Comparison of ENCODE assay signal across 15 cellular contexts in the genomic region with DNA sequence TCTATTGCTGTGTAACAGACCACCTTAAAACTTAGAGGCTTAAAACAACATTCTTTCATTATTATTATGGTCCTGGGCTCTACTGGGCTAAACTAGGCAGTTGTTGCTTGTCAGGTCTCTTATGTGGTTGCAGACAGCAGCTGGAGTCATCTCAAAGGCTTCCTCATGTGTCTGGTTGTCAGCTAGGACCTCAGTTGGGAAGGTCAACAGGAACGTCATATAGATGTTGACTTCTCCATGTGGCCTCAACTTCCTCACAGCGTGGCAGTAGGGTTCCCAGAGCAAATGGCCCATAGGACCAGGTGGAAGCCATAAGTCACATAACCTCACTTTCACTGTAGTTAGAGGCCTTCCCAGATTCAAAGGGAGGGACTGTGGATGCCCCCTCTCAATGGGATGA. TPM values are rescaled to one million over a fixed set of nuclear protein-coding genes. Genes with fewer than 3 reads are reported as not detected.
DNase-seq lines count a peak whose midpoint lies in the region; ATAC-seq and TF ChIP-seq lines count a peak whose summit lies in the region.
"Had no signal": no experiment of that assay in that cellular context is flagged by ENCODE, and none has a peak within 500 bp of the region (broad histone marks: within the 10 kb centered on the region; RNA-seq: fewer than 3 reads in every experiment).

No MANE protein-coding gene starts in this region.

- peaks cover 0 to 14% (median 0%) of the 10 kb centered on the region in 7 donors for H3K9me3 Mint-ChIP-seq in CD14-positive monocyte
- H3K9me3 Mint-ChIP-seq: CD8-positive, alpha-beta memory T cell had no signal

- H3K36me3 Mint-ChIP-seq in CD14-positive monocyte, result peaks cover 0 to 2% of the 10 kb centered on the region in 2 donors
- H3K36me3 Mint-ChIP-seq: CD8-positive, alpha-beta memory T cell had no signal

- H3K27me3 Mint-ChIP-seq in CD14-positive monocyte (ENCODE audit: low read depth in 3 of 3), result peaks cover 0 to 7% (median 0%) of the 10 kb centered on the region in 3 donors

- TF ChIP-seq CTCF in CD14-positive monocyte (IDR thresholded peaks at IDR 0.05), result no peak

- intact Hi-C loops in CD14-positive monocyte (cut with micrococcal nuclease), result no loop called here

- H3K27ac Mint-ChIP-seq in CD14-positive monocyte, result peak overlapping the region in 6 of 7 donors; percentile 21 to 87 (median 76)

- H3K4me3 Mint-ChIP-seq in CD14-positive monocyte, result no peak overlapping the region
- H3K4me3 Mint-ChIP-seq: CD8-positive, alpha-beta memory T cell had no signal

- ATAC-seq in HG02759 (IDR thresholded peaks at IDR 0.05; ENCODE audit: unreplicated experiment), result no peak
- ATAC-seq: A549, HCT116 had no signal

- peak; percentile 78 for DNase-seq in CD14-positive monocyte (ENCODE audit: low spot score)
- peak; percentile 56 for DNase-seq in CD1c-positive myeloid dendritic cell (ENCODE audit: extremely low spot score)
- peak; percentile 65 for DNase-seq in SKM-1 (lab: John Stamatoyannopoulos, UW; ENCODE audit: unreplicated experiment)
- peak; percentile 30 for DNase-seq in mesenteric fat pad (ENCODE audit: low spot score)
- DNase-seq in retina, result no peak
- DNase-seq in mucosa of gallbladder (ENCODE audit: low spot score), result no peak
- no peak for DNase-seq in SIG-M5 treated with dmso at 0.1 percent for 504 hours (lab: John Stamatoyannopoulos, UW; ENCODE audit: unreplicated experiment)
- DNase-seq: BE2C; Caco-2; CD8-positive, alpha-beta memory T cell; DMS53; GM23248 had no signal

- peaks cover 38% of the 10 kb centered on the region for H3K4me1 Mint-ChIP-seq in CD14-positive monocyte

RNA-seq across cellular contexts. Expression of a gene that starts 15.4 kb away (rescaled TPM):
- polyA plus RNA-seq in CD14-positive monocyte, result 1 to 10 TPM; 4.5 to 8.0 TPM
- 38.7 TPM for total RNA-seq in mesenteric fat pad
- 57.8 TPM for total RNA-seq in mucosa of gallbladder

RNA-seq across cellular contexts. Expression of a gene that starts 56.4 kb away (rescaled TPM):
- under 1 TPM in 1 of 2 donors, not detected in 1; 0.03 TPM for polyA plus RNA-seq in CD14-positive monocyte
- total RNA-seq in mesenteric fat pad (0.55 TPM), mucosa of gallbladder (2.5 TPM)
- polyA plus RNA-seq: CD8-positive, alpha-beta memory T cell had no signal

Comparison
In these comparisons a context has a peak if more than half of its experiments do, and no peak if none do; other contexts are left out.
1. DNase-seq: peak in CD14-positive monocyte (single experiment), CD1c-positive myeloid dendritic cell (single experiment), SKM-1 (single experiment) and mesenteric fat pad (single experiment); none in retina (single experiment), mucosa of gallbladder (single experiment) and SIG-M5 treated with dmso at 0.1 percent for 504 hours (single experiment).